8 cellular contexts compared by ENCODE assay signal in the genomic region with DNA sequence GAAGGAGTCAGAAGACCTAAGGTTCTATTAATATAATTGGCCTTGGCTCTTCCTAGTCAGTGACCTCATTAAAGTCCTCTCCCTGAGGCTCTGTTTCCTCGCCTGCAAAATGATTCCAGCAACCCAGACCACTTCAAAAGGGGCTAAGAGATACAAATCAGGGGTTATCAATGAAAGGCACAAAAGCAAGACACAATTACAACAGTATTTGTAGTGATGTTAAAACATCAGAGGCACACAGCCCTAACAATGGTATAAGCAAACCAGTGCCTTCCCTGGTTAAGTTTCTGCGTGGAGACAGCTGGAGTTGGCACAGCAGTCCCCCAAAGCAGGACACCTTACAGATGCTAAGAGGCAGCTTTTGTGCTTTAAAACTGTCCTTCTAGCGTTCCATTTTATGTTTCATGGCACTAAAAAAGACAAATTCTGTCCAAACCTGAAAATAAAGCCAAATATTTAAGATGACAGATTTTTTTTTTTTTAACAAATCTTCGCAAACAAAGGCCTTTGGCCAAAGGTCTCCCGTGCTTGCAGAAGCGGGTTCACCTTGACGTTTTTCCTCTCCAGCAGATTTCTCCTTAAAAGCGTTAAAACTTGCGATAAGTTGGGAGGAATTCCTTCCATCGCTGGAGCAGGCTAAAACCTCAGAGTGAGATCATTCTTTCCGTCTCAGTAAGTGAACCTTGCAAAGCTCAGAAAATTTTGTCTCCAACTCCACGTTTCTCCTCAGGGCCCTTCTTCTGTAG. TPM values are rescaled to one million over a fixed set of nuclear protein-coding genes. Genes with fewer than 3 reads are reported as not detected.
A peak's percentile ranks its signal among the peaks of the same experiment; 100 is the strongest.
DNase-seq lines count a peak whose midpoint lies in the region; ATAC-seq, FAIRE-seq and TF ChIP-seq lines count a peak whose summit lies in the region.

No MANE protein-coding gene starts in this region.

- H3K4me1 ChIP-seq in OCI-LY3 (ENCODE audit: low read length) = peaks cover 13% of the 10 kb centered on the region
- H3K4me1 ChIP-seq in HepG2 (ENCODE audit: insufficient read depth, low read length) = peaks cover 49% of the 10 kb centered on the region

- peak overlapping the region; percentile 79 for H2AFZ ChIP-seq in OCI-LY3 (ENCODE audit: low read depth, low read length)
- H2AFZ ChIP-seq in HepG2 (ENCODE audit: low read length) = peak overlapping the region; percentile 93

- H3K9ac ChIP-seq in OCI-LY3 (ENCODE audit: low read length) = peak overlapping the region; percentile 88
- H3K9ac ChIP-seq in HepG2 (ENCODE audit: insufficient read depth, low read depth, low read length) = peak overlapping the region; percentile 96

- TSS peak; percentile 62 for BruUV-seq in HepG2 (replicated peaks; lab: Mats Ljungman, UMichigan)

- no peak for TF ChIP-seq POLR2A in HepG2 (IDR thresholded peaks at IDR 0.05; ENCODE audit: insufficient read depth in 1 of 2, low read depth in 2 of 2, low read length in 2 of 2)

- peak; percentile 49 for ATAC-seq in HepG2

- H3K4me2 ChIP-seq in OCI-LY3 (ENCODE audit: low read length) (peak overlapping the region; percentile 73), HepG2 (ENCODE audit: low read depth, low read length) (peak overlapping the region; percentile 98)

- TF ChIP-seq EP300 in HepG2 (IDR thresholded peaks at IDR 0.05; ENCODE audit: low read depth in 2 of 2, low read length in 2 of 2) = no peak
- TF ChIP-seq EP300 in HepG2 (CRISPR knock-in tag; IDR thresholded peaks at IDR 0.05; ENCODE audit: borderline replicate concordance) = no peak

- H3K4me3 ChIP-seq in AG10803 (ENCODE audit: low read length) = peak overlapping the region; percentile 71
- H3K4me3 ChIP-seq in OCI-LY3 (ENCODE audit: low read length) = peak overlapping the region; percentile 78
- H3K4me3 ChIP-seq in HepG2 (replicated peaks in 1 of 3; ENCODE audit: insufficient read depth in 1 of 3, low read depth in 2 of 3, low read length in 3 of 3) = peak overlapping the region; percentile 65 to 84 (median 78)

- no peak for TF ChIP-seq CTCF in AG10803 (conservative IDR thresholded peaks at IDR 0.05; ENCODE audit: low read length)
- TF ChIP-seq CTCF in OCI-LY3 (IDR thresholded peaks at IDR 0.05; ENCODE audit: low read depth, low read length) = no peak
- TF ChIP-seq CTCF in HepG2 (CRISPR knock-in tag; IDR thresholded peaks at IDR 0.05) = no peak

- no peak for TF ChIP-seq RAD21 in HepG2 (CRISPR knock-in tag; IDR thresholded peaks at IDR 0.05)

- H3K36me3 ChIP-seq in OCI-LY3 (replicated peaks; ENCODE audit: low read depth, low read length) (peaks cover 10% of the 10 kb centered on the region), HepG2 (replicated peaks in 1 of 2; ENCODE audit: control insufficient read depth in 1 of 2, insufficient read depth in 2 of 2, low read length in 2 of 2) (no peaks in the 10 kb centered on the region)

- H3K79me2 ChIP-seq in OCI-LY3 (ENCODE audit: low read length) (peaks cover 36% of the 10 kb centered on the region), HepG2 (ENCODE audit: insufficient read depth, low read length) (peaks cover 13% of the 10 kb centered on the region)

- FAIRE-seq in HepG2 (lab: Jason Lieb, UNC) = no peak

- peak; percentile 58 for DNase-seq in AG10803 (ENCODE audit: low read depth)
- peak; percentile 13 for DNase-seq in GM19238 (ENCODE audit: insufficient read length, low spot score)
- peak; percentile 47 for DNase-seq in cerebellar cortex (ENCODE audit: low spot score)
- peak; percentile 11 for DNase-seq in HepG2 (ENCODE audit: low spot score)
- peak; percentile 61 for DNase-seq in superior temporal gyrus (ENCODE audit: extremely low spot score)
- no peak for DNase-seq in NCI-H1048 (lab: John Stamatoyannopoulos, UW)
- DNase-seq in GM19240 (ENCODE audit: insufficient read length, low spot score) = no peak

- intact Hi-C loops in HepG2 (cut with micrococcal nuclease; ENCODE audit: unreplicated experiment) = loop anchor here (10.0 kb wide), 1 partner anchor 238 kb away; no protein-coding TSS in a partner anchor

- CTCF ChIA-PET in HepG2 (lab: Yijun Ruan, JAX; ENCODE audit: low intra/inter-chr PET ratio, low total read pairs) = no interaction called here

- WGBS in HepG2 (ENCODE audit: low lambda C conversion rate) = 3% methylated on average over 12 of the region's 12 CpGs

- H3K27ac ChIP-seq in OCI-LY3 (ENCODE audit: low read length) = peak overlapping the region; percentile 45
- peak overlapping the region; percentile 88 for H3K27ac ChIP-seq in HepG2 (ENCODE audit: extremely low read length, insufficient read depth, low read length)

- H3K27me3 ChIP-seq in OCI-LY3 (ENCODE audit: low read depth, low read length) (no peaks in the 10 kb centered on the region), HepG2 (ENCODE audit: control insufficient read depth in 1 of 2, insufficient read depth in 2 of 2, low read length in 2 of 2) (no peaks in the 10 kb centered on the region; a peak in 1 of 5 replicates)

- H4K20me1 ChIP-seq in OCI-LY3 (ENCODE audit: insufficient read depth, low read length) (no peaks in the 10 kb centered on the region), HepG2 (ENCODE audit: insufficient read depth, low read length) (no peaks in the 10 kb centered on the region)

- no peaks in the 10 kb centered on the region for H3K9me3 ChIP-seq in OCI-LY3 (ENCODE audit: insufficient read depth, low read length)
- peaks cover 7% of the 10 kb centered on the region; the same call in 1 of the 2 replicates for H3K9me3 ChIP-seq in HepG2 (ENCODE audit: low read length)

- POLR2A ChIA-PET in HepG2 (lab: Yijun Ruan, JAX) = interaction anchor here (1.1 kb wide), 1 partner anchor 41 kb away, joined by 4 read pairs; no protein-coding TSS in a partner anchor

- in situ Hi-C loops in HepG2 (cut with HindIII; ENCODE audit: extremely low pct_ligation_motif_present, low pct_unique_long_range_greater_than_20kb) = no loop called here

TF ChIP-seq in HepG2, 621 proteins besides CTCF, POLR2A, EP300 and RAD21 (continues in another document):
- TF ChIP-seq BRD4 (CRISPR knock-in tag; IDR thresholded peaks at IDR 0.05) = no peak
- TF ChIP-seq ZNF230 (CRISPR knock-in tag; IDR thresholded peaks at IDR 0.05) = no peak
- TF ChIP-seq ARNT2 (CRISPR knock-in tag; IDR thresholded peaks at IDR 0.05; ENCODE audit: low read depth) = no peak
- TF ChIP-seq NR2F6 (IDR thresholded peaks at IDR 0.05) = no peak
- 0 out of 2 replicates have a peak, but pooled peaks have one; percentile 11 for TF ChIP-seq NR2F6 (CRISPR knock-in tag; IDR thresholded peaks at IDR 0.05)
- TF ChIP-seq ATF1 (CRISPR knock-in tag; IDR thresholded peaks at IDR 0.05) = no peak
- no peak for TF ChIP-seq KLF15 (CRISPR knock-in tag; IDR thresholded peaks at IDR 0.05; ENCODE audit: borderline replicate concordance)
- TF ChIP-seq ASH2L (IDR thresholded peaks at IDR 0.05; ENCODE audit: insufficient read length, low read depth, low read length) = peak; percentile 51
- TF ChIP-seq ZNF567 (CRISPR knock-in tag; IDR thresholded peaks at IDR 0.05; ENCODE audit: borderline replicate concordance) = no peak
- TF ChIP-seq, protein P1, sequence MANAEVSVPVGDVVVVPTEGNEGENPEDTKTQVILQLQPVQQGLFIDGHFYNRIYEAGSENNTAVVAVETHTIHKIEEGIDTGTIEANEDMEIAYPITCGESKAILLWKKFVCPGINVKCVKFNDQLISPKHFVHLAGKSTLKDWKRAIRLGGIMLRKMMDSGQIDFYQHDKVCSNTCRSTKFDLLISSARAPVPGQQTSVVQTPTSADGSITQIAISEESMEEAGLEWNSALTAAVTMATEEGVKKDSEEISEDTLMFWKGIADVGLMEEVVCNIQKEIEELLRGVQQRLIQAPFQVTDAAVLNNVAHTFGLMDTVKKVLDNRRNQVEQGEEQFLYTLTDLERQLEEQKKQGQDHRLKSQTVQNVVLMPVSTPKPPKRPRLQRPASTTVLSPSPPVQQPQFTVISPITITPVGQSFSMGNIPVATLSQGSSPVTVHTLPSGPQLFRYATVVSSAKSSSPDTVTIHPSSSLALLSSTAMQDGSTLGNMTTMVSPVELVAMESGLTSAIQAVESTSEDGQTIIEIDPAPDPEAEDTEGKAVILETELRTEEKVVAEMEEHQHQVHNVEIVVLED (CRISPR knock-in tag; IDR thresholded peaks at IDR 0.05; ENCODE audit: borderline replicate concordance) = no peak
- TF ChIP-seq ZNF773 (CRISPR knock-in tag; IDR thresholded peaks at IDR 0.05; ENCODE audit: borderline replicate concordance) = no peak
- 0 out of 2 replicates have a peak, but pooled peaks have one; percentile 8 for TF ChIP-seq GATAD2A (CRISPR knock-in tag; IDR thresholded peaks at IDR 0.05)
- TF ChIP-seq HNF4A (CRISPR knock-in tag; IDR thresholded peaks at IDR 0.05) = 0 out of 2 replicates have a peak, but pooled peaks have one; percentile 3
- no peak for TF ChIP-seq TEAD2 (CRISPR knock-in tag; IDR thresholded peaks at IDR 0.05)

RNA-seq across cellular contexts. Expression of a gene that starts 1.0 kb away (rescaled TPM):
- total RNA-seq in HepG2 (2016; rRNA removed; fragmentation: Illumina TruSeq; extraction: Trizol) = 11.9 and 13.1 TPM in 2 replicates
- 5.4 and 7.1 TPM in 2 replicates for total RNA-seq in HepG2 (2016; cell fraction: cytosol; rRNA removed; fragmentation: Illumina TruSeq; extraction: Trizol; ENCODE audit: low read depth)
- 11.5 and 15.5 TPM in 2 replicates for total RNA-seq in HepG2 (2016; cell fraction: insoluble cytoplasmic fraction; rRNA removed; fragmentation: Illumina TruSeq; extraction: Trizol)
- total RNA-seq in HepG2 (2016; cell fraction: membrane; rRNA removed; fragmentation: Illumina TruSeq; extraction: Trizol) = 9.9 and 10.1 TPM in 2 replicates
- 24.9 and 26.5 TPM in 2 replicates for total RNA-seq in HepG2 (2016; cell fraction: nucleus; rRNA removed; fragmentation: Illumina TruSeq; extraction: Trizol)
- polyA plus RNA-seq in HepG2 (2011; rRNA removed) = 5.4 and 7.1 TPM in 2 replicates
- 2.2 and 3.9 TPM in 2 replicates for polyA plus RNA-seq in HepG2 (2011; cell fraction: cytosol; rRNA removed)
- 6.2 and 6.6 TPM in 2 replicates for polyA plus RNA-seq in HepG2 (2011; cell fraction: nucleus; rRNA removed)
- polyA plus RNA-seq in HepG2 (2012) = 8.9 and 11.0 TPM in 2 replicates
- 3.4 and 6.5 TPM in 2 replicates for polyA plus RNA-seq in HepG2 (2016; cell fraction: cytosol; fragmentation: Illumina TruSeq; extraction: Trizol; ENCODE audit: low read depth)
- polyA plus RNA-seq in HepG2 (2016; cell fraction: insoluble cytoplasmic fraction; fragmentation: Illumina TruSeq; extraction: Trizol; ENCODE audit: low read depth) = 11.9 and 12.1 TPM in 2 replicates
- 6.9 and 8.3 TPM in 2 replicates for polyA plus RNA-seq in HepG2 (2016; cell fraction: membrane; fragmentation: Illumina TruSeq; extraction: Trizol; ENCODE audit: low read depth)
- polyA plus RNA-seq in HepG2 (2016; cell fraction: nucleus; fragmentation: Illumina TruSeq; extraction: Trizol; ENCODE audit: insufficient read depth, low read depth) = 19.8 and 24.6 TPM in 2 replicates
- polyA minus RNA-seq in HepG2 (2011; rRNA and poly(A)+ RNA removed; ENCODE audit: low replicate concordance) = 4.1 and 5.7 TPM in 2 replicates
- 4.0 and 5.2 TPM in 2 replicates for polyA minus RNA-seq in HepG2 (2011; cell fraction: cytosol; rRNA and poly(A)+ RNA removed)
- polyA minus RNA-seq in HepG2 (2011; cell fraction: nucleus; rRNA and poly(A)+ RNA removed) = 40.4 and 43.9 TPM in 2 replicates

Comparison
In these comparisons a context has a peak if more than half of its experiments do, and no peak if none do; other contexts are left out.
1. DNase-seq: peak in AG10803 (single experiment), GM19238 (single experiment), cerebellar cortex (single experiment), HepG2 (single experiment) and superior temporal gyrus (single experiment); none in NCI-H1048 (single experiment) and GM19240 (single experiment).
2. Peak in every context shown above with its lines, with median percentiles within 50 percentile points of each other: H3K4me3 ChIP-seq.